ENCODE assay signal across 8 cellular contexts in the genomic region with DNA sequence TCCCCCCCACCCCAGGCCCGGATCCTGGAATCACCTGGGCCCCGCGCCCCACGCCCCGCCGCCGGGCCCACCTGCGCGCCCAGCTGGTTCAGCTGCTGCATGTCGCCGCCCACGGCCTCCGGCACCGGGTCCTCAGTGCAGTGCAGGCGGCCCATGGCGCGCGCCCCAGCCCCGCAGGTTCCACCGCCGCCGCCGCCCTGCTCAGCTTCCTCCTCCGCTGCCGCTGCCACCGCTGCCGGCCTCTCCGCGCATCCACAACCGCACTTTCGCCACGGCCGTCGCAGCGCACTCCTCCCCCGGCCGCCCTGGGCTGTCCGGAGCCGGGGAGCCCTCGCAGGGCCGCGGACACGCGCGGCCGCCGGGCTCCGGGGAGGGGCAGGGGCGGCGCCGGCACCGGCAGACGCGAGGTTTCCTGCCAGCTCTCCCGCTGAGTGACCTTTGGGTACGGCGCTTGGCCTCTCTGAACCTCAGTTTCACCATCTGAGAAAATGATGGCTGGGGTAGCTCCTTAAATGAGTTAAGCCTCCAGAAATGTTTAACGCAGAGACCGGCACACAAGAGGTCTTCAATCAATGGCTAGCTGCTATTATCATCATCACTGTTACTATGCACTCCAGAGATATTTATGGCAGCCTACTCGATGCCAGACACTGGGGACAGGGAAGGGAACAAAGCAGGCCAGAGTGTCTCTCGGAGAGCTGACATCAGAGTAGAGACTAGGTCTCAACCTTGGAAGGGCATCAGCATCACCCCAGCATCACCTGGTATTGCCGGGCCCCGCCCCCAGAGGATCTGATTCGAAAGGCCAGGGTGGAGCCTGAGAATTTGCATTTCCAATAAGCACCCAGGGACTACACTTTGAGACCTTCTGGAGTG. TPM values are rescaled to one million over a fixed set of nuclear protein-coding genes. Genes with fewer than 3 reads are reported as not detected.
A peak's percentile ranks its signal among the peaks of the same experiment; 100 is the strongest.
DNase-seq lines count a peak whose midpoint lies in the region; ATAC-seq and TF ChIP-seq lines count a peak whose summit lies in the region.

A gene (minus strand): TSS at position 231 of the 876 bp plus-strand sequence. CDS start 76 bp downstream, at position 155.

- peak within 1 kb of the TSS; percentile 72 for H3K9ac ChIP-seq in HUES64 (ENCODE audit: low read depth, low read length)

- DNase-seq in AG08395 (ENCODE audit: low spot score) (peak; percentile 43), cardiac septum (ENCODE audit: low spot score) (peak; percentile 84), posterior cingulate gyrus (peak; percentile 30 to 92 (median 59))
- peak; percentile 78 for DNase-seq in activated naive CD8-positive, alpha-beta T cell treated with anti-CD3 and anti-CD28 coated beads, Interleukin-2, amount 10 ng/mL, durations not matched to agents 7 days and 5 days

- H3K4me3 Mint-ChIP-seq in activated naive CD8-positive, alpha-beta T cell treated with anti-CD3 and anti-CD28 coated beads, Interleukin-2, amount 10 ng/mL, durations not matched to agents 7 days and 5 days, result peak within 1 kb of the TSS; percentile 97

- H3K27ac ChIP-seq in HUES64 (ENCODE audit: low read depth, low read length), result peak within 1 kb of the TSS; percentile 49; the same call in 1 of the 2 replicates
- peak within 1 kb of the TSS; percentile 79 for H3K27ac ChIP-seq in urinary bladder (ENCODE audit: low read depth)

- H3K27me3 ChIP-seq in HUES64 (ENCODE audit: insufficient read depth, low read length), result no peaks in the 10 kb centered on the region; the same call in 1 of the 2 replicates

- peaks cover 32% of the 10 kb centered on the region for H3K4me1 Mint-ChIP-seq in activated naive CD8-positive, alpha-beta T cell treated with anti-CD3 and anti-CD28 coated beads, Interleukin-2, amount 10 ng/mL, durations not matched to agents 7 days and 5 days

- no peaks in the 10 kb centered on the region for H3K27me3 Mint-ChIP-seq in activated naive CD8-positive, alpha-beta T cell treated with anti-CD3 and anti-CD28 coated beads, Interleukin-2, amount 10 ng/mL, durations not matched to agents 7 days and 5 days

- ATAC-seq in GM19025 (IDR thresholded peaks at IDR 0.05; ENCODE audit: low read depth, unreplicated experiment), result peak; percentile 63
- peak; percentile 75 for ATAC-seq in SK-N-SH treated with all-trans-retinoic acid at 6 μM for 48 hours
- peak; percentile 81 for ATAC-seq in activated naive CD8-positive, alpha-beta T cell treated with anti-CD3 and anti-CD28 coated beads, Interleukin-2, amount 10 ng/mL, durations not matched to agents 7 days and 5 days (ENCODE audit: low read depth)

- peaks cover 6% of the 10 kb centered on the region for H3K36me3 Mint-ChIP-seq in activated naive CD8-positive, alpha-beta T cell treated with anti-CD3 and anti-CD28 coated beads, Interleukin-2, amount 10 ng/mL, durations not matched to agents 7 days and 5 days

- intact Hi-C loops in cardiac septum (cut with DNase I) (loop anchor here (2.0 kb wide), 1 partner anchor 19 kb away; a partner anchor contains a TSS), posterior cingulate gyrus (cut with DNase I) (no loop called here)

- POLR2A ChIA-PET in activated naive CD8-positive, alpha-beta T cell treated with anti-CD3 and anti-CD28 coated beads, Interleukin-2, amount 10 ng/mL, durations not matched to agents 7 days and 5 days (lab: Charles Lee), result interaction anchor here (0.6 to 3.4 kb wide), 17 partner anchors 8 to 229 kb away, joined by 3 to 33 read pairs (median 7); a partner anchor contains a TSS

- H3K4me3 ChIP-seq in HUES64 (ENCODE audit: low read length) (peak within 1 kb of the TSS; percentile 74), urinary bladder (ENCODE audit: low read depth, low read length) (peak within 1 kb of the TSS; percentile 88)

- H3K36me3 ChIP-seq in HUES64 (ENCODE audit: insufficient read depth, low read length) (no peaks in the 10 kb centered on the region), urinary bladder (ENCODE audit: insufficient read depth) (no peaks in the 10 kb centered on the region)

- H3K9me3 ChIP-seq in HUES64 (ENCODE audit: insufficient read depth, low read depth, low read length), result no peaks in the 10 kb centered on the region

- no peaks in the 10 kb centered on the region for H3K9me3 Mint-ChIP-seq in activated naive CD8-positive, alpha-beta T cell treated with anti-CD3 and anti-CD28 coated beads, Interleukin-2, amount 10 ng/mL, durations not matched to agents 7 days and 5 days

- H3K27ac Mint-ChIP-seq in activated naive CD8-positive, alpha-beta T cell treated with anti-CD3 and anti-CD28 coated beads, Interleukin-2, amount 10 ng/mL, durations not matched to agents 7 days and 5 days, result peak within 1 kb of the TSS; percentile 99

- 1% methylated on average over 64 of the region's 64 CpGs for WGBS in HUES64
- WGBS in urinary bladder, result under 1% methylated on average over 64 of the region's 64 CpGs

- H3K4me1 ChIP-seq in HUES64 (ENCODE audit: insufficient read depth, low read length) (peaks cover 17% of the 10 kb centered on the region), urinary bladder (ENCODE audit: insufficient read depth) (peaks cover 4% of the 10 kb centered on the region)

TF ChIP-seq in SK-N-SH treated with all-trans-retinoic acid at 6 μM for 48 hours, 23 proteins besides CTCF, POLR2A, EP300 and RAD21 (continues in another document):
- TF ChIP-seq, protein P1, sequence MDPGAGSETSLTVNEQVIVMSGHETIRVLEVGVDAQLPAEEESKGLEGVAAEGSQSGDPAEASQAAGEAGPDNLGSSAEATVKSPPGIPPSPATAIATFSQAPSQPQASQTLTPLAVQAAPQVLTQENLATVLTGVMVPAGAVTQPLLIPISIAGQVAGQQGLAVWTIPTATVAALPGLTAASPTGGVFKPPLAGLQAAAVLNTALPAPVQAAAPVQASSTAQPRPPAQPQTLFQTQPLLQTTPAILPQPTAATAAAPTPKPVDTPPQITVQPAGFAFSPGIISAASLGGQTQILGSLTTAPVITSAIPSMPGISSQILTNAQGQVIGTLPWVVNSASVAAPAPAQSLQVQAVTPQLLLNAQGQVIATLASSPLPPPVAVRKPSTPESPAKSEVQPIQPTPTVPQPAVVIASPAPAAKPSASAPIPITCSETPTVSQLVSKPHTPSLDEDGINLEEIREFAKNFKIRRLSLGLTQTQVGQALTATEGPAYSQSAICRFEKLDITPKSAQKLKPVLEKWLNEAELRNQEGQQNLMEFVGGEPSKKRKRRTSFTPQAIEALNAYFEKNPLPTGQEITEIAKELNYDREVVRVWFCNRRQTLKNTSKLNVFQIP (CRISPR knock-in tag; IDR thresholded peaks at IDR 0.05; ENCODE audit: borderline replicate concordance, low read depth), result no peak
- TF ChIP-seq ZNF70 (CRISPR knock-in tag; IDR thresholded peaks at IDR 0.05), result no peak
- TF ChIP-seq, protein P2, sequence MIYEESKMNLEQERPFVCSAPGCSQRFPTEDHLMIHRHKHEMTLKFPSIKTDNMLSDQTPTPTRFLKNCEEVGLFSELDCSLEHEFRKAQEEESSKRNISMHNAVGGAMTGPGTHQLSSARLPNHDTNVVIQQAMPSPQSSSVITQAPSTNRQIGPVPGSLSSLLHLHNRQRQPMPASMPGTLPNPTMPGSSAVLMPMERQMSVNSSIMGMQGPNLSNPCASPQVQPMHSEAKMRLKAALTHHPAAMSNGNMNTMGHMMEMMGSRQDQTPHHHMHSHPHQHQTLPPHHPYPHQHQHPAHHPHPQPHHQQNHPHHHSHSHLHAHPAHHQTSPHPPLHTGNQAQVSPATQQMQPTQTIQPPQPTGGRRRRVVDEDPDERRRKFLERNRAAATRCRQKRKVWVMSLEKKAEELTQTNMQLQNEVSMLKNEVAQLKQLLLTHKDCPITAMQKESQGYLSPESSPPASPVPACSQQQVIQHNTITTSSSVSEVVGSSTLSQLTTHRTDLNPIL (CRISPR knock-in tag; IDR thresholded peaks at IDR 0.05; ENCODE audit: low read depth), result no peak
- TF ChIP-seq ZC3H10 (CRISPR knock-in tag; IDR thresholded peaks at IDR 0.05), result no peak
- TF ChIP-seq BACH2 (CRISPR knock-in tag; IDR thresholded peaks at IDR 0.05; ENCODE audit: borderline replicate concordance), result no peak
- no peak for TF ChIP-seq RARB (CRISPR knock-in tag; IDR thresholded peaks at IDR 0.05)
- TF ChIP-seq, protein P3, sequence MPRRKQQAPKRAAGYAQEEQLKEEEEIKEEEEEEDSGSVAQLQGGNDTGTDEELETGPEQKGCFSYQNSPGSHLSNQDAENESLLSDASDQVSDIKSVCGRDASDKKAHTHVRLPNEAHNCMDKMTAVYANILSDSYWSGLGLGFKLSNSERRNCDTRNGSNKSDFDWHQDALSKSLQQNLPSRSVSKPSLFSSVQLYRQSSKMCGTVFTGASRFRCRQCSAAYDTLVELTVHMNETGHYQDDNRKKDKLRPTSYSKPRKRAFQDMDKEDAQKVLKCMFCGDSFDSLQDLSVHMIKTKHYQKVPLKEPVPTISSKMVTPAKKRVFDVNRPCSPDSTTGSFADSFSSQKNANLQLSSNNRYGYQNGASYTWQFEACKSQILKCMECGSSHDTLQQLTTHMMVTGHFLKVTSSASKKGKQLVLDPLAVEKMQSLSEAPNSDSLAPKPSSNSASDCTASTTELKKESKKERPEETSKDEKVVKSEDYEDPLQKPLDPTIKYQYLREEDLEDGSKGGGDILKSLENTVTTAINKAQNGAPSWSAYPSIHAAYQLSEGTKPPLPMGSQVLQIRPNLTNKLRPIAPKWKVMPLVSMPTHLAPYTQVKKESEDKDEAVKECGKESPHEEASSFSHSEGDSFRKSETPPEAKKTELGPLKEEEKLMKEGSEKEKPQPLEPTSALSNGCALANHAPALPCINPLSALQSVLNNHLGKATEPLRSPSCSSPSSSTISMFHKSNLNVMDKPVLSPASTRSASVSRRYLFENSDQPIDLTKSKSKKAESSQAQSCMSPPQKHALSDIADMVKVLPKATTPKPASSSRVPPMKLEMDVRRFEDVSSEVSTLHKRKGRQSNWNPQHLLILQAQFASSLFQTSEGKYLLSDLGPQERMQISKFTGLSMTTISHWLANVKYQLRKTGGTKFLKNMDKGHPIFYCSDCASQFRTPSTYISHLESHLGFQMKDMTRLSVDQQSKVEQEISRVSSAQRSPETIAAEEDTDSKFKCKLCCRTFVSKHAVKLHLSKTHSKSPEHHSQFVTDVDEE (CRISPR knock-in tag; IDR thresholded peaks at IDR 0.05), result no peak
- no peak for TF ChIP-seq GLIS3 (CRISPR knock-in tag; IDR thresholded peaks at IDR 0.05)
- TF ChIP-seq CSDC2 (CRISPR knock-in tag; IDR thresholded peaks at IDR 0.05), result no peak
- TF ChIP-seq ARNTL (CRISPR knock-in tag; IDR thresholded peaks at IDR 0.05; ENCODE audit: borderline replicate concordance, low read depth), result no peak

RNA-seq across cellular contexts. Expression of the gene that starts here (rescaled TPM):
- 46.8 TPM for polyA plus RNA-seq in HUES64 (2013, experiment 1 of 2)
- polyA plus RNA-seq in HUES64 (2013, experiment 2 of 2), result 42.3 TPM
- 10 to 100 TPM; 52.6 to 55.6 TPM for total RNA-seq in activated naive CD8-positive, alpha-beta T cell treated with anti-CD3 and anti-CD28 coated beads, Interleukin-2, amount 10 ng/mL, durations not matched to agents 7 days and 5 days
- total RNA-seq in cardiac septum (36.5 TPM), urinary bladder (11.9 TPM)
- 49.6 TPM for polyA plus RNA-seq in urinary bladder

Comparison
In these comparisons a context has a peak if more than half of its experiments do, and no peak if none do; other contexts are left out.
1. Peak in every context shown above with its lines: DNase-seq, ATAC-seq, H3K4me3 ChIP-seq and H3K27ac ChIP-seq.